1 cellular context compared by ENCODE assay signal in genomic region chr19:38528213-38528755, GRCh38.
TF ChIP-seq lines count a peak whose summit lies in the region.

No MANE protein-coding gene starts in this region.

TF ChIP-seq in neural cell, 6 proteins besides CTCF, POLR2A, EP300 and RAD21 (continued from another document):
- TF ChIP-seq REST (IDR thresholded peaks at IDR 0.05; ENCODE audit: borderline replicate concordance) = no peak
- no peak for TF ChIP-seq POLR2AphosphoS5 (IDR thresholded peaks at IDR 0.05)
- no peak for TF ChIP-seq TAF1 (IDR thresholded peaks at IDR 0.05; ENCODE audit: low read depth)
- TF ChIP-seq MXI1 (conservative IDR thresholded peaks at IDR 0.05; ENCODE audit: poor library complexity, severe bottlenecking) = no peak
- no peak for TF ChIP-seq EZH2 (IDR thresholded peaks at IDR 0.05; ENCODE audit: borderline replicate concordance, insufficient read depth, low read length, poor library complexity, severe bottlenecking)
